ENCODE assay signal across 1 cellular context in genomic region chr18:46260879-46261143, GRCh38.
TF ChIP-seq lines count a peak whose summit lies in the region.

No MANE protein-coding gene starts in this region.

TF ChIP-seq in WTC11, 78 proteins besides CTCF, POLR2A, EP300 and RAD21 (continued from another document):
- no peak for TF ChIP-seq ATF2 (CRISPR knock-in tag; IDR thresholded peaks at IDR 0.05; ENCODE audit: borderline replicate concordance, low read depth)
- TF ChIP-seq ZBTB43 (CRISPR knock-in tag; IDR thresholded peaks at IDR 0.05): no peak
